In genomic region chr20:24488064-24488799, GRCh38 we compare ENCODE assay signal across 22 cellular contexts. TPM values are rescaled to one million over a fixed set of nuclear protein-coding genes. Genes with fewer than 3 reads are reported as not detected.
DNase-seq lines count a peak whose midpoint lies in the region; ATAC-seq and TF ChIP-seq lines count a peak whose summit lies in the region.
"Had no signal": no experiment of that assay in that cellular context is flagged by ENCODE, and none has a peak within 500 bp of the region (broad histone marks: within the 10 kb centered on the region; RNA-seq: fewer than 3 reads in every experiment).

No MANE protein-coding gene starts in this region.

- H3K4me1 ChIP-seq in PC-3 (ENCODE audit: insufficient read depth, low read length) (no peaks in the 10 kb centered on the region), hepatocyte (ENCODE audit: insufficient read depth) (peaks cover 5% of the 10 kb centered on the region)

- H3K79me2 ChIP-seq in PC-3 (ENCODE audit: low read length) (no peaks in the 10 kb centered on the region), hepatocyte (no peaks in the 10 kb centered on the region)

- H2AFZ ChIP-seq in PC-3 (ENCODE audit: low read length) (no peak overlapping the region), hepatocyte (no peak overlapping the region)

- intact Hi-C loops in PC-3 (cut with micrococcal nuclease): no loop called here

- no peak overlapping the region for H3K9ac ChIP-seq in PC-3 (ENCODE audit: low read length)

- DNase-seq in COR-L47 (lab: John Stamatoyannopoulos, UW) (peak; percentile 52), NCI-H2029 (lab: John Stamatoyannopoulos, UW) (peak; percentile 56), PC-3 (peak; percentile 47), hepatocyte (ENCODE audit: low spot score) (no peak), NCI-H526 (lab: John Stamatoyannopoulos, UW) (no peak), HuH-7 (ENCODE audit: low spot score) (no peak)
- DNase-seq: CD8-positive, alpha-beta memory T cell; GDM1; MM.1S; NCI-H1048; NCI-H2081 treated with DMSO at 0.1 percent for 48 hours; NCI-H2171 treated with DMSO at 0.1 percent for 48 hours; NCI-H446 treated with DMSO at 0.1 percent for 48 hours; NCI-H82; RPMI8226; SHP77 treated with DMSO at 0.1 percent for 48 hours; SW 1271 had no signal

- no peak for ATAC-seq in PC-3
- ATAC-seq in GM19397 (IDR thresholded peaks at IDR 0.05; ENCODE audit: unreplicated experiment): no peak
- ATAC-seq in HG03139 (IDR thresholded peaks at IDR 0.05; ENCODE audit: unreplicated experiment): no peak
- ATAC-seq: K562 had no signal

- H3K27ac ChIP-seq in PC-3 (ENCODE audit: low read length) (no peak overlapping the region), hepatocyte (peak overlapping the region; percentile 55)
- H3K27ac ChIP-seq: C4-2B, SK-N-MC had no signal

- H4K20me1 ChIP-seq in PC-3 (ENCODE audit: low read length): no peaks in the 10 kb centered on the region
- no peaks in the 10 kb centered on the region for H4K20me1 ChIP-seq in hepatocyte (ENCODE audit: insufficient read depth, poor library complexity, severe bottlenecking)

- no TSS peak for BruUV-seq in PC-3 (replicated peaks; lab: Mats Ljungman, UMichigan)

- CTCF ChIA-PET in PC-3 (lab: Charles Lee): no interaction called here

- WGBS in hepatocyte (ENCODE audit: low lambda C conversion rate, missing lambda C conversion rate): 73% methylated on average over 11 of the region's 11 CpGs

- H3F3A ChIP-seq in PC-3 (ENCODE audit: low read length, unreplicated experiment): no peaks in the 10 kb centered on the region

- H3K9me2 ChIP-seq in PC-3 (replicated peaks; ENCODE audit: low read length): no peaks in the 10 kb centered on the region
- no peaks in the 10 kb centered on the region for H3K9me2 ChIP-seq in hepatocyte (replicated peaks; ENCODE audit: insufficient read depth)

- POLR2A ChIA-PET in PC-3 (lab: Charles Lee; ENCODE audit: unreplicated experiment): no interaction called here

- no peaks in the 10 kb centered on the region for H3K36me3 ChIP-seq in PC-3 (ENCODE audit: low read depth, low read length)
- no peaks in the 10 kb centered on the region for H3K36me3 ChIP-seq in hepatocyte (replicated peaks; ENCODE audit: insufficient read depth, low read depth)

- no peak for TF ChIP-seq CTCF in PC-3 (conservative IDR thresholded peaks at IDR 0.05; ENCODE audit: low read depth, low read length)
- no peak for TF ChIP-seq CTCF in hepatocyte (IDR thresholded peaks at IDR 0.05; ENCODE audit: poor library complexity)

- H3K4me3 ChIP-seq in PC-3 (ENCODE audit: low read length): no peak overlapping the region
- no peak overlapping the region for H3K4me3 ChIP-seq in hepatocyte
- H3K4me3 ChIP-seq: K562, SK-N-MC had no signal

- peaks cover 68% of the 10 kb centered on the region for H3K27me3 ChIP-seq in PC-3 (ENCODE audit: low read length)
- no peaks in the 10 kb centered on the region for H3K27me3 ChIP-seq in hepatocyte

- H3K4me2 ChIP-seq in PC-3 (ENCODE audit: low read length) (no peak overlapping the region), hepatocyte (no peak overlapping the region)

- H3K9me3 ChIP-seq in PC-3 (ENCODE audit: low read length) (no peaks in the 10 kb centered on the region), hepatocyte (ENCODE audit: low read depth) (no peaks in the 10 kb centered on the region)

RNA-seq across cellular contexts. Expression of gene SYNDIG1, which starts 18.8 kb away (rescaled TPM):
- total RNA-seq in PC-3 (2014; rRNA removed): not detected in 2 replicates
- 1.4 and 1.5 TPM in 2 replicates for total RNA-seq in hepatocyte
- 1.2 and 2.3 TPM in 2 replicates for polyA plus RNA-seq in hepatocyte
- total RNA-seq: CD8-positive, alpha-beta memory T cell; K562 had no signal
- polyA plus RNA-seq: CD8-positive, alpha-beta memory T cell; K562 had no signal

Comparison
In these comparisons a context has a peak if more than half of its experiments do, and no peak if none do; other contexts are left out.
1. DNase-seq: peak in COR-L47 (single experiment), NCI-H2029 (single experiment) and PC-3 (single experiment); none in hepatocyte (single experiment), NCI-H526 (0 of 2) and HuH-7 (single experiment).